In genomic region chr16:87236516-87237115, GRCh38 we compare ENCODE assay signal across 26 cellular contexts.
DNase-seq lines count a peak whose midpoint lies in the region; ATAC-seq and TF ChIP-seq lines count a peak whose summit lies in the region.
"Had no signal": no experiment of that assay in that cellular context is flagged by ENCODE, and none has a peak within 500 bp of the region (broad histone marks: within the 10 kb centered on the region; RNA-seq: fewer than 3 reads in every experiment).

No MANE protein-coding gene starts in this region.

- H3K9me3 ChIP-seq in Loucy (ENCODE audit: insufficient read depth, low read depth, low read length), result no peaks in the 10 kb centered on the region; the same call in 1 of the 2 replicates
- H3K9me3 ChIP-seq: adrenal gland, esophagus squamous epithelium, MG63, prostate gland had no signal

- H3K4me2 ChIP-seq in Loucy (ENCODE audit: low read depth, low read length, poor library complexity, severe bottlenecking), result peak overlapping the region; percentile 84
- H3K4me2 ChIP-seq: PC-9 had no signal

- POLR2A ChIA-PET in activated CD4-positive, alpha-beta T cell treated with anti-CD3 and anti-CD28 coated beads for 36 hours (lab: Charles Lee), result no interaction called here

- CTCF ChIA-PET in activated CD4-positive, alpha-beta T cell treated with anti-CD3 and anti-CD28 coated beads for 36 hours (lab: Charles Lee), result interaction anchor here (0.6 kb wide), 2 partner anchors 9 to 414 kb away, joined by 3 read pairs; no protein-coding TSS in a partner anchor

- no peaks in the 10 kb centered on the region for H3F3A ChIP-seq in Loucy (ENCODE audit: low read depth)

- no peak overlapping the region for H3K27ac Mint-ChIP-seq in activated CD4-positive, alpha-beta T cell treated with anti-CD3 and anti-CD28 coated beads for 36 hours
- H3K27ac Mint-ChIP-seq in effector memory CD8-positive, alpha-beta T cell, result peak overlapping the region in 1 of 2 donors; percentile 65
- peak overlapping the region; percentile 85 for H3K27ac Mint-ChIP-seq in stimulated activated effector memory CD8-positive, alpha-beta T cell treated with anti-CD3 and anti-CD28 coated beads, Interleukin-12 subunit alpha, Interleukin-12 subunit beta, amount 100 ng/mL, for 72 hours
- H3K27ac Mint-ChIP-seq: CD14-positive monocyte, type B pancreatic cell had no signal

- H3K27me3 Mint-ChIP-seq in activated CD4-positive, alpha-beta T cell treated with anti-CD3 and anti-CD28 coated beads for 36 hours, result peaks cover 12% of the 10 kb centered on the region
- peaks cover 14 to 56% of the 10 kb centered on the region in 2 donors for H3K27me3 Mint-ChIP-seq in effector memory CD8-positive, alpha-beta T cell

- TF ChIP-seq CTCF in Loucy (conservative IDR thresholded peaks at IDR 0.05; ENCODE audit: low read length), result no peak; the same call in 1 of the 2 replicates

- peaks cover 57% of the 10 kb centered on the region for H3K4me1 ChIP-seq in Loucy (ENCODE audit: insufficient read depth, low read length, poor library complexity, severe bottlenecking)
- H3K4me1 ChIP-seq: adrenal gland, prostate gland had no signal

- H3K4me3 Mint-ChIP-seq in activated CD4-positive, alpha-beta T cell treated with anti-CD3 and anti-CD28 coated beads for 36 hours, result no peak overlapping the region
- peak overlapping the region; percentile 52 to 61 for H3K4me3 Mint-ChIP-seq in effector memory CD8-positive, alpha-beta T cell
- H3K4me3 Mint-ChIP-seq in stimulated activated effector memory CD8-positive, alpha-beta T cell treated with anti-CD3 and anti-CD28 coated beads, Interleukin-12 subunit alpha, Interleukin-12 subunit beta, amount 100 ng/mL, for 72 hours, result peak overlapping the region; percentile 26
- H3K4me3 Mint-ChIP-seq: type B pancreatic cell had no signal

- H3K36me3 ChIP-seq in Loucy (ENCODE audit: insufficient read depth, low read length), result no peaks in the 10 kb centered on the region
- H3K36me3 ChIP-seq: adrenal gland, esophagus squamous epithelium, MG63, prostate gland had no signal

- peaks cover 9% of the 10 kb centered on the region for H3K4me1 Mint-ChIP-seq in activated CD4-positive, alpha-beta T cell treated with anti-CD3 and anti-CD28 coated beads for 36 hours
- H3K4me1 Mint-ChIP-seq in effector memory CD8-positive, alpha-beta T cell (ENCODE audit: low read depth in 2 of 2), result peaks cover 12 to 15% of the 10 kb centered on the region in 2 donors
- peaks cover 15% of the 10 kb centered on the region for H3K4me1 Mint-ChIP-seq in stimulated activated effector memory CD8-positive, alpha-beta T cell treated with anti-CD3 and anti-CD28 coated beads, Interleukin-12 subunit alpha, Interleukin-12 subunit beta, amount 100 ng/mL, for 72 hours

- H2AFZ ChIP-seq in Loucy (ENCODE audit: low read length), result peak overlapping the region; percentile 76
- H2AFZ ChIP-seq: PC-9 had no signal

- intact Hi-C loops in activated CD4-positive, alpha-beta T cell treated with anti-CD3 and anti-CD28 coated beads for 36 hours (cut with DNase I, micrococcal nuclease), result no loop called here

- no peaks in the 10 kb centered on the region for H3K9me2 ChIP-seq in Loucy (replicated peaks; ENCODE audit: low read depth, low read length)

- peak overlapping the region; percentile 64 for H3K4me3 ChIP-seq in Loucy (ENCODE audit: low read length, poor library complexity, severe bottlenecking)
- H3K4me3 ChIP-seq: adrenal gland, esophagus squamous epithelium, MG63, PC-9, prostate gland had no signal

- peak; percentile 42 for ATAC-seq in activated CD4-positive, alpha-beta T cell treated with anti-CD3 and anti-CD28 coated beads for 36 hours
- no peak for ATAC-seq in effector memory CD8-positive, alpha-beta T cell (replicated peaks)
- ATAC-seq in stimulated activated effector memory CD8-positive, alpha-beta T cell treated with anti-CD3 and anti-CD28 coated beads, Interleukin-12 subunit alpha, Interleukin-12 subunit beta, amount 100 ng/mL, for 72 hours, result peak; percentile 48
- ATAC-seq: foreskin keratinocyte had no signal

- no peaks in the 10 kb centered on the region for H3K36me3 Mint-ChIP-seq in activated CD4-positive, alpha-beta T cell treated with anti-CD3 and anti-CD28 coated beads for 36 hours (ENCODE audit: low read depth)
- no peaks in the 10 kb centered on the region for H3K36me3 Mint-ChIP-seq in effector memory CD8-positive, alpha-beta T cell (ENCODE audit: insufficient read depth)
- H3K36me3 Mint-ChIP-seq in stimulated activated effector memory CD8-positive, alpha-beta T cell treated with anti-CD3 and anti-CD28 coated beads, Interleukin-12 subunit alpha, Interleukin-12 subunit beta, amount 100 ng/mL, for 72 hours, result no peaks in the 10 kb centered on the region
- H3K36me3 Mint-ChIP-seq: CD14-positive monocyte had no signal

- no peaks in the 10 kb centered on the region for H3K79me2 ChIP-seq in Loucy (ENCODE audit: insufficient read depth, low read length)

- DNase-seq in activated CD4-positive, alpha-beta T cell treated with anti-CD3 and anti-CD28 coated beads for 36 hours, result no peak
- DNase-seq in activated CD4-positive, alpha-beta T cell treated with anti-CD3 and anti-CD28 coated beads for 4 hours, result no peak
- no peak for DNase-seq in effector memory CD8-positive, alpha-beta T cell
- no peak for DNase-seq in stimulated activated effector memory CD8-positive, alpha-beta T cell treated with anti-CD3 and anti-CD28 coated beads, Interleukin-12 subunit alpha, Interleukin-12 subunit beta, amount 100 ng/mL, for 72 hours (ENCODE audit: low spot score in 2 of 2)
- DNase-seq in inferior parietal cortex (ENCODE audit: extremely low spot score), result no peak
- DNase-seq in RPMI8226, result no peak
- DNase-seq in NCI-H510A (lab: John Stamatoyannopoulos, UW), result no peak
- DNase-seq: activated CD4-positive, alpha-beta T cell treated with anti-CD3 and anti-CD28 coated beads for 1 hour; activated naive CD4-positive, alpha-beta T cell treated with Interleukin-2 at 50 U/mL for 16 hours; adrenal gland; dermis blood vessel endothelial cell; esophagus squamous epithelium; foreskin keratinocyte; GOT3; head of caudate nucleus; MG63; NCI-H2029; NCI-H69; PC-9; SHP77; stimulated activated CD4-positive, alpha-beta T cell treated with anti-CD3 and anti-CD28 coated beads, Interleukin-4, amount 100 ng/mL, for 1 hour; substantia nigra had no signal

- H3K9me3 Mint-ChIP-seq in activated CD4-positive, alpha-beta T cell treated with anti-CD3 and anti-CD28 coated beads for 36 hours (ENCODE audit: low read depth), result no peaks in the 10 kb centered on the region
- H3K9me3 Mint-ChIP-seq in effector memory CD8-positive, alpha-beta T cell, result no peaks in the 10 kb centered on the region
- H3K9me3 Mint-ChIP-seq in stimulated activated effector memory CD8-positive, alpha-beta T cell treated with anti-CD3 and anti-CD28 coated beads, Interleukin-12 subunit alpha, Interleukin-12 subunit beta, amount 100 ng/mL, for 72 hours, result peaks cover under 1% of the 10 kb centered on the region

- no peaks in the 10 kb centered on the region for H4K20me1 ChIP-seq in Loucy (ENCODE audit: insufficient read depth, low read length, poor library complexity, severe bottlenecking)

- H3K27me3 ChIP-seq in Loucy (ENCODE audit: insufficient read depth, low read length, poor library complexity, severe bottlenecking), result no peaks in the 10 kb centered on the region
- H3K27me3 ChIP-seq: adrenal gland, foreskin keratinocyte, MG63 had no signal

- peak overlapping the region; percentile 73 for H3K9ac ChIP-seq in Loucy (ENCODE audit: low read depth, low read length, poor library complexity, severe bottlenecking)
